In the genomic region with DNA sequence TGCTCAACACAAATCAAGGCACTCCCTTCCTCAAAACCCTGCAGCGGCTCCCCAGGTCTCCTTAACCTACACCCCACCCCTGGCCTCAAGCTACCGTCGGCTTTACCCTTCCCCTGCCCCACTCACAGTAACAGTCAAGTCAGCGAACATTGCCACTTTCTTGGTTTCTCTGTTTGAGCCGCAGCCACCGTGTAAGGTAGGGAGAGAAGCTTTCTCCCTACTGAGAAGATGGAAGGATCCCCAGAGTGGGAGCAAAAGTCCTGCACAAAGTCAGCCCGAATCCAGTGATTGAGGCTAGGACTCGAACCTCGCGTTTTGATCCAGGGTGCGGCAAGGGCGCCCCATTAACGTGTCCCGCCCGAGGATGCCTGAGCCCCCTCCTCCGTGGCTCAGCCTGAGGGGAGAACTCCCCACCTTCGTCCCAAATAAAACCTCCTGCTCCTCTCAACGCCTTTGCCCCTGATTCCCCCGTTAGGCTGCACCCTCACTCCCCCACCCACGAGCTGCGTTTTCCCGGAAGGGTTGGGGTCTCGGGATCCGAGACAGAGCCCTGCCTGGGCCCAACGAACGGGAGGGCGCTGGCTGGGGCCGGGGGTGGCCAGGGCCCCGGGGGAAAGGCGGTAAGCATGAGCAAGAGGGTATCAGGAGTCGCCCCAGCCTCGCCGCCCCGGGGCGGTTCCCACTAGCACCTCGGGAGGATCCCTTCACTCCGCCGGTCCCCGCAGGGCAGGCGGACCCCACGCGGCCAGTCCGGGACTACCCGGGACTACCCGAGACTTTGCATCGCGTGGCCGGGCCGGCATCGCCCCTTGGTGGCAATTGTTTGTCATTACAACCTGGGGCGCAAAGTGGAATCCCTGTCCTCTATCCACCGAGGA, we compare ENCODE assay signal across 8 cellular contexts. TPM values are rescaled to one million over a fixed set of nuclear protein-coding genes. Genes with fewer than 3 reads are reported as not detected.
DNase-seq lines count a peak whose midpoint lies in the region; ATAC-seq and TF ChIP-seq lines count a peak whose summit lies in the region.

No MANE protein-coding gene starts in this region.

- H3K36me3 Mint-ChIP-seq in naive thymus-derived CD8-positive, alpha-beta T cell, result no peaks in the 10 kb centered on the region

- peaks cover 6 to 30% (median 15%) of the 10 kb centered on the region in 5 donors for H3K27me3 Mint-ChIP-seq in naive thymus-derived CD8-positive, alpha-beta T cell

- no peak overlapping the region for H2AFZ ChIP-seq in OCI-LY1 (ENCODE audit: low read length)

- H3K9me2 ChIP-seq in OCI-LY1 (ENCODE audit: low read depth, low read length), result no peaks in the 10 kb centered on the region

- H3K4me3 ChIP-seq in OCI-LY1 (ENCODE audit: low read depth, low read length, poor library complexity, severe bottlenecking), result no peak overlapping the region
- H3K4me3 ChIP-seq in fibroblast of mammary gland (ENCODE audit: control insufficient read depth, low read depth, low read length), result peak overlapping the region; percentile 44
- peak overlapping the region; percentile 25 to 41 (median 34) for H3K4me3 ChIP-seq in stomach

- peak; percentile 94 to 98 for ATAC-seq in naive thymus-derived CD8-positive, alpha-beta T cell
- ATAC-seq in GM18511 (IDR thresholded peaks at IDR 0.05; ENCODE audit: unreplicated experiment), result no peak

- no peak for TF ChIP-seq POLR2A in stomach (IDR thresholded peaks at IDR 0.05)

- H3K9me3 Mint-ChIP-seq in naive thymus-derived CD8-positive, alpha-beta T cell, result no peaks in the 10 kb centered on the region

- H3K27me3 ChIP-seq in OCI-LY1 (ENCODE audit: insufficient read depth, low read length) (no peaks in the 10 kb centered on the region), stomach (peaks cover 0 to 20% (median 0%) of the 10 kb centered on the region in 3 donors)

- no peak overlapping the region for H3K27ac ChIP-seq in OCI-LY1 (ENCODE audit: low read depth, low read length, poor library complexity, severe bottlenecking)
- no peak overlapping the region for H3K27ac ChIP-seq in stomach

- H3K27ac Mint-ChIP-seq in naive thymus-derived CD8-positive, alpha-beta T cell, result no peak overlapping the region

- peak; percentile 82 for TF ChIP-seq CTCF in GM13977 (IDR thresholded peaks at IDR 0.05; ENCODE audit: extremely low read depth, insufficient read depth, missing control alignments)
- TF ChIP-seq CTCF in OCI-LY1 (IDR thresholded peaks at IDR 0.05; ENCODE audit: low read length), result peak; percentile 80
- peak; percentile 74 for TF ChIP-seq CTCF in fibroblast of mammary gland (conservative IDR thresholded peaks at IDR 0.05; ENCODE audit: control insufficient read depth, insufficient read depth, low read depth, low read length)
- TF ChIP-seq CTCF in stomach (IDR thresholded peaks at IDR 0.05), result peak in 5 of 7 experiments; percentile 83 to 90 (median 89)

- no peaks in the 10 kb centered on the region for H3F3A ChIP-seq in OCI-LY1 (ENCODE audit: insufficient read depth, low read length)

- peak overlapping the region; percentile 20 for H3K4me2 ChIP-seq in OCI-LY1 (ENCODE audit: low read length)

- no peak overlapping the region for H3K9ac ChIP-seq in OCI-LY1 (ENCODE audit: low read length)

- peak overlapping the region in 5 of 10 donors; percentile 14 to 62 (median 26) for H3K4me3 Mint-ChIP-seq in naive thymus-derived CD8-positive, alpha-beta T cell

- intact Hi-C loops in stomach (cut with DNase I; ENCODE audit: low total_unique reads), result loop anchor here (5.0 kb wide), 1 partner anchor 52 kb away; a partner anchor contains a TSS

- H3K9me3 ChIP-seq in OCI-LY1 (ENCODE audit: low read length), result no peaks in the 10 kb centered on the region
- H3K9me3 ChIP-seq in stomach, result no peaks in the 10 kb centered on the region

- H4K20me1 ChIP-seq in OCI-LY1 (ENCODE audit: insufficient read depth, low read length), result no peaks in the 10 kb centered on the region

- H3K4me1 ChIP-seq in OCI-LY1 (ENCODE audit: insufficient read depth, low read length, severe bottlenecking) (no peaks in the 10 kb centered on the region), stomach (peaks cover 8 to 15% (median 11%) of the 10 kb centered on the region in 4 donors)

- no peaks in the 10 kb centered on the region for H3K79me2 ChIP-seq in OCI-LY1 (ENCODE audit: insufficient read depth, low read length)

- H3K4me1 Mint-ChIP-seq in naive thymus-derived CD8-positive, alpha-beta T cell, result peaks cover 0 to 2% (median 2%) of the 10 kb centered on the region in 4 donors

- DNase-seq in AG08395 (ENCODE audit: low spot score) (peak; percentile 78), GM13977 (ENCODE audit: low spot score) (peak; percentile 77), activated T-helper 1 cell treated with Interleukin-2 at 50 U/mL for 16 hours (ENCODE audit: low read depth) (peak; percentile 47), fibroblast of mammary gland (ENCODE audit: low read depth) (peak; percentile 62), stomach (peak; percentile 72)
- peak; percentile 56 to 78 (median 67) for DNase-seq in naive thymus-derived CD8-positive, alpha-beta T cell

- 5 to 7% (median 6%) methylated on average over 34 to 52 of the region's 52 CpGs for WGBS in stomach, 5 donors

- no peak for TF ChIP-seq EP300 in stomach (IDR thresholded peaks at IDR 0.05)

- H3K36me3 ChIP-seq in OCI-LY1 (ENCODE audit: insufficient read depth, low read length) (no peaks in the 10 kb centered on the region), stomach (no peaks in the 10 kb centered on the region)

- POLR2A ChIA-PET in naive thymus-derived CD8-positive, alpha-beta T cell (lab: Charles Lee), result no interaction called here

- in situ Hi-C loops in GM13977 (cut with MboI; ENCODE audit: low pct_unique_long_range_greater_than_20kb, low sequenced_read_pairs, unreplicated experiment), result loop anchor here (10.0 kb wide), 1 partner anchor 50 kb away; a partner anchor contains a TSS

RNA-seq across cellular contexts. Expression of a gene that starts 9.9 kb away (rescaled TPM):
- under 1 TPM; 0.19 to 0.96 TPM for total RNA-seq in naive thymus-derived CD8-positive, alpha-beta T cell
- polyA plus RNA-seq in naive thymus-derived CD8-positive, alpha-beta T cell, result under 1 TPM; 0.39 to 0.62 (median 0.59) TPM
- total RNA-seq in stomach, result 1 to 10 TPM in 1 of 5 donors, under 1 TPM in 2, not detected in 2; 0.29 to 1.5 (median 0.58) TPM
- polyA plus RNA-seq in stomach, result 1 to 10 TPM in 2 of 3 donors, under 1 TPM in 1; 0.61 to 1.4 (median 1.2) TPM

RNA-seq across cellular contexts. Expression of a gene that starts 20.3 kb away (rescaled TPM):
- 10 to 100 TPM; 26.8 to 27.6 TPM for total RNA-seq in naive thymus-derived CD8-positive, alpha-beta T cell
- polyA plus RNA-seq in naive thymus-derived CD8-positive, alpha-beta T cell, result 10 to 100 TPM; 23.6 to 28.8 (median 27.1) TPM
- total RNA-seq in stomach, result 10 to 100 TPM in 4 of 5 donors, 1 to 10 TPM in 1; 1.8 to 41.9 (median 17.7) TPM
- polyA plus RNA-seq in stomach, result 10 to 100 TPM; 29.6 to 40.8 (median 38.0) TPM

RNA-seq across cellular contexts. Expression of a gene that starts 40.8 kb away (rescaled TPM):
- total RNA-seq in naive thymus-derived CD8-positive, alpha-beta T cell, result not detected
- polyA plus RNA-seq in naive thymus-derived CD8-positive, alpha-beta T cell, result not detected
- 10 to 100 TPM in 1 of 5 donors, not detected in 4; 71.3 TPM for total RNA-seq in stomach
- polyA plus RNA-seq in stomach, result under 1 TPM in 1 of 3 donors, not detected in 2; 0.35 TPM

RNA-seq across cellular contexts. Expression of a gene that starts 52.2 kb away (rescaled TPM):
- total RNA-seq in naive thymus-derived CD8-positive, alpha-beta T cell, result not detected
- polyA plus RNA-seq in naive thymus-derived CD8-positive, alpha-beta T cell, result not detected
- not detected for total RNA-seq in stomach
- polyA plus RNA-seq in stomach, result not detected
